Comparison of ENCODE assay signal across 12 cellular contexts in the genomic region with DNA sequence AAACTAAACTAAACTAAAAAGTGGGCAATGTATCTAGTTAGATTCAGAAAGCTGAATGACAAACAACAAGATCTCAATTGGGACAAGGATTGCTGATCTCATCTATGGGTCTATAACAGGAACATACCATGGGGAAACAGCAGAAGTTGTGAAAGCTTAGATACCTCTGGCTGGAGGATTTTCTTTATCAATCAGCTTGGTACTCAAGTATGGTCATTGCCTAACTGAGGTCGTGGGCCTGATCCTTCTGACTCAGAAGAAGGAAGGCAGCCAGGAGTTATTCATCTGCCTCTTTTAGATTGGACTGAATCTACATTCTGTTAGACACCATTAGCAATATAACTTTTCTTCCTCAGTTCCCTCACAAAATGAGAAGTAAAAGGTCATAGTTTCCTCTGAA. TPM values are rescaled to one million over a fixed set of nuclear protein-coding genes. Genes with fewer than 3 reads are reported as not detected.
DNase-seq lines count a peak whose midpoint lies in the region; ATAC-seq, FAIRE-seq and TF ChIP-seq lines count a peak whose summit lies in the region.
"Had no signal": no experiment of that assay in that cellular context is flagged by ENCODE, and none has a peak within 500 bp of the region (broad histone marks: within the 10 kb centered on the region; RNA-seq: fewer than 3 reads in every experiment).

No MANE protein-coding gene starts in this region.

- no peaks in the 10 kb centered on the region for H3K36me3 Mint-ChIP-seq in activated T-helper 17 cell treated with anti-CD3 and anti-CD28 coated beads, Interleukin-2, amount 50 U/mL, for 72 hours (ENCODE audit: low read depth)

- H3K27me3 ChIP-seq in HL-60 (ENCODE audit: insufficient read depth, poor library complexity, severe bottlenecking) (no peaks in the 10 kb centered on the region), keratinocyte (ENCODE audit: control insufficient read depth, extremely low read depth, insufficient read depth, low read length) (no peaks in the 10 kb centered on the region), Peyer's patch (no peaks in the 10 kb centered on the region)

- H3K4me1 ChIP-seq in keratinocyte (ENCODE audit: control insufficient read depth, extremely low read depth, insufficient read depth, low read length) = no peaks in the 10 kb centered on the region
- peaks cover 0 to under 1% (median 0%) of the 10 kb centered on the region in 4 donors for H3K4me1 ChIP-seq in Peyer's patch

- peak; percentile 91 for ATAC-seq in activated T-helper 17 cell treated with anti-CD3 and anti-CD28 coated beads, Interleukin-2, amount 50 U/mL, for 72 hours (replicated peaks)
- ATAC-seq: left colon had no signal

- H3K27ac Mint-ChIP-seq in activated T-helper 17 cell treated with anti-CD3 and anti-CD28 coated beads, Interleukin-2, amount 50 U/mL, for 72 hours = no peak overlapping the region

- H3K27me3 Mint-ChIP-seq in activated T-helper 17 cell treated with anti-CD3 and anti-CD28 coated beads, Interleukin-2, amount 50 U/mL, for 72 hours = no peaks in the 10 kb centered on the region

- H3K9me1 ChIP-seq in keratinocyte (ENCODE audit: control insufficient read depth, extremely low read depth, insufficient read depth, low read length) = no peaks in the 10 kb centered on the region

- no peak overlapping the region for H2AFZ ChIP-seq in keratinocyte (ENCODE audit: control insufficient read depth, low read length)

- no peak overlapping the region for H3K27ac ChIP-seq in HL-60 (replicated peaks)
- H3K27ac ChIP-seq in keratinocyte (ENCODE audit: control insufficient read depth, insufficient read depth, low read length) = no peak overlapping the region
- no peak overlapping the region for H3K27ac ChIP-seq in Peyer's patch
- H3K27ac ChIP-seq: neutrophil had no signal

- H3K4me3 ChIP-seq in HL-60 (replicated peaks; ENCODE audit: insufficient read depth, low read length) = no peak overlapping the region
- no peak overlapping the region for H3K4me3 ChIP-seq in keratinocyte (ENCODE audit: control insufficient read depth in 2 of 3, extremely low read depth in 1 of 3, insufficient read depth in 2 of 3, low read depth in 1 of 3, low read length in 3 of 3)
- no peak overlapping the region for H3K4me3 ChIP-seq in Peyer's patch

- no peak overlapping the region for H3K4me2 ChIP-seq in keratinocyte (ENCODE audit: control insufficient read depth, extremely low read depth, insufficient read depth, low read depth, low read length)

- H3K9ac ChIP-seq in keratinocyte (ENCODE audit: control insufficient read depth, extremely low read depth, insufficient read depth, low read length) = no peak overlapping the region

- no peaks in the 10 kb centered on the region for H3K79me2 ChIP-seq in keratinocyte (ENCODE audit: control insufficient read depth, insufficient read depth, low read length)

- H3K4me1 Mint-ChIP-seq in activated T-helper 17 cell treated with anti-CD3 and anti-CD28 coated beads, Interleukin-2, amount 50 U/mL, for 72 hours = no peaks in the 10 kb centered on the region

- H3K36me3 ChIP-seq in keratinocyte (ENCODE audit: control insufficient read depth in 2 of 2, extremely low read depth in 1 of 2, insufficient read depth in 2 of 2, low read length in 2 of 2) (no peaks in the 10 kb centered on the region), Peyer's patch (no peaks in the 10 kb centered on the region)
- H3K36me3 ChIP-seq: neutrophil had no signal

- no peak for TF ChIP-seq CTCF in HL-60 (IDR thresholded peaks at IDR 0.05; ENCODE audit: insufficient read depth, low read length)
- no peak for TF ChIP-seq CTCF in keratinocyte (optimal IDR thresholded peaks at IDR 0.05 in 1 of 3, IDR thresholded peaks at IDR 0.05 in 1 of 3, conservative IDR thresholded peaks at IDR 0.05 in 1 of 3; ENCODE audit: extremely low read depth in 1 of 3, insufficient read depth in 2 of 3, low read length in 3 of 3)
- TF ChIP-seq CTCF in Peyer's patch (IDR thresholded peaks at IDR 0.05) = no peak

- H3K4me3 Mint-ChIP-seq in activated T-helper 17 cell treated with anti-CD3 and anti-CD28 coated beads, Interleukin-2, amount 50 U/mL, for 72 hours = no peak overlapping the region

- FAIRE-seq in keratinocyte (lab: Jason Lieb, UNC) = peak; percentile 60

- no peak for TF ChIP-seq POLR2A in Peyer's patch (IDR thresholded peaks at IDR 0.05)

- dilution Hi-C loops in keratinocyte (cut with MboI; ENCODE audit: extremely low pct_ligation_motif_present, low sequenced_read_pairs) = no loop called here

- no peaks in the 10 kb centered on the region for H3K9me3 Mint-ChIP-seq in activated T-helper 17 cell treated with anti-CD3 and anti-CD28 coated beads, Interleukin-2, amount 50 U/mL, for 72 hours

- DNase-seq in AML-193 (lab: John Stamatoyannopoulos, UW) (peak; percentile 20 to 40), HL-60 (ENCODE audit: low read depth in 1 of 2, low spot score in 1 of 2) (peak; percentile 26 to 38), keratinocyte (ENCODE audit: low read depth, low spot score) (no peak), NCI-H1092 (lab: John Stamatoyannopoulos, UW) (no peak), DMS 273 treated with DMSO at 0.1 percent for 48 hours (lab: John Stamatoyannopoulos, UW) (no peak), Peyer's patch (no peak)
- no peak for DNase-seq in activated CD4-positive, alpha-beta T cell treated with anti-CD3 and anti-CD28 coated beads, Interleukin-2, amount 50 U/mL, for 1 hour
- DNase-seq: left colon, NCI-H2171, SW 1271 had no signal

- H3K9me3 ChIP-seq in keratinocyte (ENCODE audit: control insufficient read depth, low read depth, low read length) (no peaks in the 10 kb centered on the region), Peyer's patch (no peaks in the 10 kb centered on the region)
- H3K9me3 ChIP-seq: neutrophil had no signal

- H4K20me1 ChIP-seq in keratinocyte (ENCODE audit: control insufficient read depth, extremely low read depth, insufficient read depth, low read length) = no peaks in the 10 kb centered on the region

RNA-seq across cellular contexts. Expression of gene DNTTIP2, which starts 39.7 kb away (rescaled TPM):
- 10 to 100 TPM; 62.9 to 79.5 TPM for total RNA-seq in activated T-helper 17 cell treated with anti-CD3 and anti-CD28 coated beads, Interleukin-2, amount 50 U/mL, for 72 hours
- 28.0 to 46.2 TPM (median 32.7 TPM) in 3 replicates for polyA plus RNA-seq in keratinocyte
- polyA plus RNA-seq in keratinocyte (2011; ENCODE audit: low read depth) = 133 TPM
- polyA plus RNA-seq in keratinocyte (2011; cell fraction: cytosol; rRNA removed) = 19.4 and 39.1 TPM in 2 replicates
- polyA plus RNA-seq in keratinocyte (2011; cell fraction: nucleus; rRNA removed) = 30.8 and 44.9 TPM in 2 replicates
- polyA plus RNA-seq in keratinocyte (2012; ENCODE audit: low replicate concordance) = 56.5 and 60.3 TPM in 2 replicates
- polyA minus RNA-seq in keratinocyte = 8.7 to 49.8 TPM (median 26.9 TPM) in 3 replicates
- polyA minus RNA-seq in keratinocyte (2011; cell fraction: cytosol; rRNA and poly(A)+ RNA removed) = 10.4 TPM
- 13.2 and 54.1 TPM in 2 replicates for polyA minus RNA-seq in keratinocyte (2011; cell fraction: nucleus; rRNA and poly(A)+ RNA removed)
- 10 to 100 TPM; 15.7 to 52.8 (median 37.4) TPM for total RNA-seq in Peyer's patch

Comparison
In these comparisons a context has a peak if more than half of its experiments do, and no peak if none do; other contexts are left out.
1. DNase-seq: peak in AML-193 (2 of 2) and HL-60 (2 of 2); none in keratinocyte (single experiment), NCI-H1092 (single experiment), DMS 273 treated with DMSO at 0.1 percent for 48 hours (single experiment), Peyer's patch (0 of 3) and activated CD4-positive, alpha-beta T cell treated with anti-CD3 and anti-CD28 coated beads, Interleukin-2, amount 50 U/mL, for 1 hour (single experiment).